In genomic region chr1:16073490-16074104, GRCh38 we compare ENCODE assay signal across 8 cellular contexts. TPM values are rescaled to one million over a fixed set of nuclear protein-coding genes. Genes with fewer than 3 reads are reported as not detected.
DNase-seq lines count a peak whose midpoint lies in the region; ATAC-seq, FAIRE-seq and TF ChIP-seq lines count a peak whose summit lies in the region.

A gene with protein sequence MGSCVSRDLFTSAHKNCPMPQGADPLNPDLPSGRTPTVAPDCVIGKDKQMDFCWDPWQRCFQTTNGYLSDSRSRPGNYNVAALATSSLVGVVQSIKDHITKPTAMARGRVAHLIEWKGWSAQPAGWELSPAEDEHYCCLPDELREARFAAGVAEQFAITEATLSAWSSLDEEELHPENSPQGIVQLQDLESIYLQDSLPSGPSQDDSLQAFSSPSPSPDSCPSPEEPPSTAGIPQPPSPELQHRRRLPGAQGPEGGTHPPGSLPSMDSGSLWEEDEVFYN (minus strand): TSS chr1:16073651. CDS start chr1:16073442, 209 bp downstream.

- H3K4me1 Mint-ChIP-seq in activated CD8-positive, alpha-beta T cell treated with anti-CD3 and anti-CD28 coated beads, Interleukin-2, amount 10 ng/mL, durations not matched to agents 7 days and 5 days (ENCODE audit: low read depth) = peaks cover 43% of the 10 kb centered on the region
- peaks cover 16% of the 10 kb centered on the region for H3K4me1 Mint-ChIP-seq in endothelial cell (ENCODE audit: unreplicated experiment)
- H3K4me1 Mint-ChIP-seq in natural killer cell treated with Interleukin-12 subunit alpha and Interleukin-12 subunit beta and Interleukin-15 and Interleukin-18, amount 100 ng/mL, for 72 hours (ENCODE audit: low read depth in 2 of 2) = peaks cover 13 to 17% of the 10 kb centered on the region in 2 donors

- H3K9me3 Mint-ChIP-seq in activated CD8-positive, alpha-beta T cell treated with anti-CD3 and anti-CD28 coated beads, Interleukin-2, amount 10 ng/mL, durations not matched to agents 7 days and 5 days (ENCODE audit: insufficient read depth) = no peaks in the 10 kb centered on the region
- no peaks in the 10 kb centered on the region for H3K9me3 Mint-ChIP-seq in endothelial cell (ENCODE audit: unreplicated experiment)
- H3K9me3 Mint-ChIP-seq in natural killer cell treated with Interleukin-12 subunit alpha and Interleukin-12 subunit beta and Interleukin-15 and Interleukin-18, amount 100 ng/mL, for 72 hours = no peaks in the 10 kb centered on the region

- H3K36me3 Mint-ChIP-seq in activated CD8-positive, alpha-beta T cell treated with anti-CD3 and anti-CD28 coated beads, Interleukin-2, amount 10 ng/mL, durations not matched to agents 7 days and 5 days (ENCODE audit: low read depth) = no peaks in the 10 kb centered on the region
- H3K36me3 Mint-ChIP-seq in endothelial cell (ENCODE audit: low read depth, unreplicated experiment) = peaks cover 8% of the 10 kb centered on the region
- H3K36me3 Mint-ChIP-seq in natural killer cell treated with Interleukin-12 subunit alpha and Interleukin-12 subunit beta and Interleukin-15 and Interleukin-18, amount 100 ng/mL, for 72 hours = no peaks in the 10 kb centered on the region

- H3K27me3 Mint-ChIP-seq in activated CD8-positive, alpha-beta T cell treated with anti-CD3 and anti-CD28 coated beads, Interleukin-2, amount 10 ng/mL, durations not matched to agents 7 days and 5 days (ENCODE audit: low read depth) = peaks cover 18% of the 10 kb centered on the region
- H3K27me3 Mint-ChIP-seq in endothelial cell (ENCODE audit: unreplicated experiment) = peaks cover 20% of the 10 kb centered on the region
- peaks cover 12 to 19% of the 10 kb centered on the region in 2 donors for H3K27me3 Mint-ChIP-seq in natural killer cell treated with Interleukin-12 subunit alpha and Interleukin-12 subunit beta and Interleukin-15 and Interleukin-18, amount 100 ng/mL, for 72 hours

- in situ Hi-C loops in G401 (cut with HindIII; ENCODE audit: low sequenced_read_pairs) = no loop called here

- POLR2A ChIA-PET in activated CD8-positive, alpha-beta T cell treated with anti-CD3 and anti-CD28 coated beads, Interleukin-2, amount 10 ng/mL, durations not matched to agents 7 days and 5 days (lab: Charles Lee) = interaction anchor here (0.6 kb wide), 1 partner anchor 17 kb away, joined by 3 read pairs; no protein-coding TSS in a partner anchor

- peak within 1 kb of the TSS; percentile 48 for H3K27ac Mint-ChIP-seq in activated CD8-positive, alpha-beta T cell treated with anti-CD3 and anti-CD28 coated beads, Interleukin-2, amount 10 ng/mL, durations not matched to agents 7 days and 5 days
- peak within 1 kb of the TSS; percentile 83 for H3K27ac Mint-ChIP-seq in endothelial cell (ENCODE audit: unreplicated experiment)
- H3K27ac Mint-ChIP-seq in natural killer cell treated with Interleukin-12 subunit alpha and Interleukin-12 subunit beta and Interleukin-15 and Interleukin-18, amount 100 ng/mL, for 72 hours = no peak within 1 kb of the TSS

- TF ChIP-seq CTCF in endothelial cell (IDR thresholded peaks at IDR 0.05; ENCODE audit: unreplicated experiment) = peak; percentile 43

- H3K4me3 Mint-ChIP-seq in activated CD8-positive, alpha-beta T cell treated with anti-CD3 and anti-CD28 coated beads, Interleukin-2, amount 10 ng/mL, durations not matched to agents 7 days and 5 days = peak within 1 kb of the TSS; percentile 73
- H3K4me3 Mint-ChIP-seq in endothelial cell (ENCODE audit: unreplicated experiment) = peak within 1 kb of the TSS; percentile 83
- H3K4me3 Mint-ChIP-seq in natural killer cell treated with Interleukin-12 subunit alpha and Interleukin-12 subunit beta and Interleukin-15 and Interleukin-18, amount 100 ng/mL, for 72 hours = peak within 1 kb of the TSS; percentile 67

- no peak for FAIRE-seq in urothelium cell line (lab: Jason Lieb, UNC)

- DNase-seq in G401 (ENCODE audit: low spot score) (peak; percentile 54), Kasumi-1 (lab: John Stamatoyannopoulos, UW) (peak; percentile 6 to 8), endothelial cell (ENCODE audit: low spot score) (peak; percentile 44), urothelium cell line (ENCODE audit: low spot score) (peak; percentile 86), epidermal melanocyte (ENCODE audit: insufficient read length, low spot score) (no peak), NCI-H1694 (lab: John Stamatoyannopoulos, UW) (no peak)
- peak; percentile 39 for DNase-seq in activated CD8-positive, alpha-beta T cell treated with anti-CD3 and anti-CD28 coated beads, Interleukin-2, amount 10 ng/mL, durations not matched to agents 7 days and 5 days
- DNase-seq in natural killer cell treated with Interleukin-12 subunit alpha and Interleukin-12 subunit beta and Interleukin-15 and Interleukin-18, amount 100 ng/mL, for 72 hours (ENCODE audit: low spot score) = no peak

- CTCF ChIA-PET in activated CD8-positive, alpha-beta T cell treated with anti-CD3 and anti-CD28 coated beads, Interleukin-2, amount 10 ng/mL, durations not matched to agents 7 days and 5 days (lab: Charles Lee) = interaction anchor here (0.8 to 2.0 kb wide), 11 partner anchors 9 to 296 kb away, joined by 3 to 10 read pairs (median 4); partner anchors contain the start of gene CPLANE2

- peak; percentile 82 for ATAC-seq in activated CD8-positive, alpha-beta T cell treated with anti-CD3 and anti-CD28 coated beads, Interleukin-2, amount 10 ng/mL, durations not matched to agents 7 days and 5 days
- ATAC-seq in natural killer cell treated with Interleukin-12 subunit alpha and Interleukin-12 subunit beta and Interleukin-15 and Interleukin-18, amount 100 ng/mL, for 72 hours = peak; percentile 72 to 73

RNA-seq across cellular contexts. Expression of the gene that starts here (rescaled TPM):
- 0.88 and 1.3 TPM in 2 replicates for total RNA-seq in G401 (2014; rRNA removed; shearing (Covaris generic))
- total RNA-seq in activated CD8-positive, alpha-beta T cell treated with anti-CD3 and anti-CD28 coated beads, Interleukin-2, amount 10 ng/mL, durations not matched to agents 7 days and 5 days = 1 to 10 TPM; 6.0 to 6.1 TPM
- 0.56 TPM for total RNA-seq in endothelial cell (ENCODE audit: unreplicated experiment)
- total RNA-seq in natural killer cell treated with Interleukin-12 subunit alpha and Interleukin-12 subunit beta and Interleukin-15 and Interleukin-18, amount 100 ng/mL, for 72 hours = not detected

Comparison
In these comparisons a context has a peak if more than half of its experiments do, and no peak if none do; other contexts are left out.
1. Peak in DNase-seq in endothelial cell; RNA of the gene not detected or under 1 TPM.
2. Peak in ATAC-seq in natural killer cell treated with Interleukin-12 subunit alpha and Interleukin-12 subunit beta and Interleukin-15 and Interleukin-18, amount 100 ng/mL, for 72 hours; RNA of the gene not detected or under 1 TPM.
3. DNase-seq: peak in G401 (single experiment), Kasumi-1 (2 of 2), activated CD8-positive, alpha-beta T cell treated with anti-CD3 and anti-CD28 coated beads, Interleukin-2, amount 10 ng/mL, durations not matched to agents 7 days and 5 days (single experiment) and urothelium cell line (single experiment); none in natural killer cell treated with Interleukin-12 subunit alpha and Interleukin-12 subunit beta and Interleukin-15 and Interleukin-18, amount 100 ng/mL, for 72 hours (single experiment), epidermal melanocyte (single experiment) and NCI-H1694 (single experiment).
4. H3K27ac Mint-ChIP-seq: peak in activated CD8-positive, alpha-beta T cell treated with anti-CD3 and anti-CD28 coated beads, Interleukin-2, amount 10 ng/mL, durations not matched to agents 7 days and 5 days (single experiment) and endothelial cell (single experiment); none in natural killer cell treated with Interleukin-12 subunit alpha and Interleukin-12 subunit beta and Interleukin-15 and Interleukin-18, amount 100 ng/mL, for 72 hours (0 of 2).
5. Peak in every context shown above with its lines, with median percentiles within 50 percentile points of each other: H3K4me3 Mint-ChIP-seq.